Comparison of ENCODE assay signal across 20 cellular contexts in the genomic region with DNA sequence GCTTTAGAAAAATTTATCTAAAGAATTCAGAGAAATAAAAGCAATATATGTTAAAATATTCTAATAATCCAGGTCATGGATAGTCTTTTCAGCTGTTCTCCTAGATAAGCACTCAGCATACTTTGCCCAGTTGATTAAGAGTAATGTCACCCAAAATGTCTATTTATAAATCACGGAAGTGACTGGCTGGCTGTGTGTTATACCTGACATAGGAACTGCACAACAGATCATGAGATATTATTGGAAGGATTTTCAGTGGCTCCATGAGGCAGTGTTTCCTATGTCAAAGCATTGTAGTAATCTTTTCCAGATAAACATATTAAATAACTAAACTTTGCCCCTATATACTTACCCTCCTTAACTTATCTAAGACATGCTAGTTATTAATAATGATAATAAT.
"Had no signal": no experiment of that assay in that cellular context is flagged by ENCODE, and none has a peak within 500 bp of the region (broad histone marks: within the 10 kb centered on the region; RNA-seq: fewer than 3 reads in every experiment).

No MANE protein-coding gene starts in this region.

- H3K27ac ChIP-seq: esophagus muscularis mucosa, neural progenitor cell, prostate gland, testis, upper lobe of right lung had no signal

- DNase-seq: activated CD4-positive, alpha-beta T cell treated with anti-CD3 and anti-CD28 coated beads, Interleukin-2, amount 50 U/mL, for 4 hours; activated effector memory CD4-positive, alpha-beta T cell treated with anti-CD3 and anti-CD28 coated beads, Interleukin-2, amount 50 U/mL, for 16 hours; activated naive CD4-positive, alpha-beta T cell treated with anti-CD3 and anti-CD28 coated beads, Interleukin-2, amount 50 U/mL, for 16 hours; activated T-cell treated with anti-CD3 and anti-CD28 coated beads, Interleukin-2, amount 50 U/mL, for 72 hours; effector CD8-positive, alpha-beta T cell; left colon; naive B cell; spleen; stimulated activated CD4-positive, alpha-beta T cell treated with anti-CD3 and anti-CD28 coated beads, Interleukin-4, amount 100 ng/mL, for 4 hours; T-helper 1 cell; T-helper 9 cell; testis; upper lobe of right lung had no signal

- H3K9me3 ChIP-seq: ascending aorta, esophagus muscularis mucosa, prostate gland, testis, upper lobe of right lung had no signal

- H2AFZ ChIP-seq: hepatocyte, neural progenitor cell had no signal

- H3K4me2 ChIP-seq: neural progenitor cell had no signal

- H3K27me3 ChIP-seq: ascending aorta, esophagus muscularis mucosa, hepatocyte, neural progenitor cell, spleen, testis, upper lobe of right lung had no signal

- ATAC-seq: activated T-cell treated with anti-CD3 and anti-CD28 coated beads, Interleukin-2, amount 50 U/mL, for 72 hours had no signal

- H3K4me1 ChIP-seq: neural progenitor cell had no signal

- H3K9ac ChIP-seq: neural progenitor cell had no signal

- H3K4me3 ChIP-seq: ascending aorta, esophagus muscularis mucosa, hepatocyte, neural progenitor cell, prostate gland, spleen, testis, upper lobe of right lung had no signal

- H3K79me2 ChIP-seq: hepatocyte had no signal

- H3K36me3 ChIP-seq: ascending aorta, neural progenitor cell, prostate gland, upper lobe of right lung had no signal

- FAIRE-seq: bronchial epithelial cell, islet of Langerhans had no signal
